In genomic region chr12:601976-602699, GRCh38 we compare ENCODE assay signal across 19 cellular contexts.
"Had no signal": no experiment of that assay in that cellular context is flagged by ENCODE, and none has a peak within 500 bp of the region (broad histone marks: within the 10 kb centered on the region; RNA-seq: fewer than 3 reads in every experiment).

No MANE protein-coding gene starts in this region.

- H3K27me3 ChIP-seq: adrenal gland, cardiac muscle cell, left lung, tibial artery had no signal

- H3K9me3 ChIP-seq: left lung, mucosa of descending colon, tibial artery had no signal

- H3K36me3 Mint-ChIP-seq: activated CD4-positive, alpha-beta memory T cell treated with anti-CD3 and anti-CD28 coated beads for 36 hours; activated naive CD4-positive, alpha-beta T cell treated with anti-CD3 and anti-CD28 coated beads, Interleukin-2, amount 50 U/mL, for 24 hours; memory B cell; naive thymus-derived CD4-positive, alpha-beta T cell had no signal

- H2AFZ ChIP-seq: parathyroid adenoma had no signal

- H3K27me3 Mint-ChIP-seq: activated CD4-positive, alpha-beta memory T cell treated with anti-CD3 and anti-CD28 coated beads for 36 hours; activated naive CD4-positive, alpha-beta T cell treated with anti-CD3 and anti-CD28 coated beads, Interleukin-2, amount 50 U/mL, for 24 hours; memory B cell; naive thymus-derived CD4-positive, alpha-beta T cell had no signal

- H3K4me3 Mint-ChIP-seq: activated CD4-positive, alpha-beta memory T cell treated with anti-CD3 and anti-CD28 coated beads for 36 hours; activated naive CD4-positive, alpha-beta T cell treated with anti-CD3 and anti-CD28 coated beads, Interleukin-2, amount 50 U/mL, for 24 hours; activated T-cell treated with anti-CD3 and anti-CD28 coated beads, Interleukin-2, amount 50 U/mL, for 4 hours; memory B cell; naive thymus-derived CD4-positive, alpha-beta T cell had no signal

- H3K27ac ChIP-seq: adrenal gland, cardiac muscle cell, epithelial cell of prostate, left lung, parathyroid adenoma, tibial artery, WERI-Rb-1 had no signal

- H3K9me3 Mint-ChIP-seq: activated CD4-positive, alpha-beta memory T cell treated with anti-CD3 and anti-CD28 coated beads for 36 hours; activated naive CD4-positive, alpha-beta T cell treated with anti-CD3 and anti-CD28 coated beads, Interleukin-2, amount 50 U/mL, for 24 hours; activated T-cell treated with anti-CD3 and anti-CD28 coated beads, Interleukin-2, amount 50 U/mL, for 4 hours; memory B cell; naive thymus-derived CD4-positive, alpha-beta T cell had no signal

- H3K27ac Mint-ChIP-seq: activated CD4-positive, alpha-beta memory T cell treated with anti-CD3 and anti-CD28 coated beads for 36 hours; activated naive CD4-positive, alpha-beta T cell treated with anti-CD3 and anti-CD28 coated beads, Interleukin-2, amount 50 U/mL, for 24 hours; memory B cell; naive thymus-derived CD4-positive, alpha-beta T cell had no signal

- H3K79me2 ChIP-seq: parathyroid adenoma had no signal

- ATAC-seq: activated T-cell treated with anti-CD3 and anti-CD28 coated beads, Interleukin-2, amount 50 U/mL, for 4 hours; left lung; mucosa of descending colon; naive thymus-derived CD4-positive, alpha-beta T cell had no signal

- DNase-seq: activated CD4-positive, alpha-beta memory T cell treated with anti-CD3 and anti-CD28 coated beads for 36 hours; activated effector memory CD4-positive, alpha-beta T cell treated with anti-CD3 and anti-CD28 coated beads, Interleukin-2, amount 50 U/mL, for 16 hours; activated T-cell treated with anti-CD3 and anti-CD28 coated beads, Interleukin-2, amount 50 U/mL, for 4 hours; adrenal gland; left lung; mucosa of descending colon; naive thymus-derived CD4-positive, alpha-beta T cell; small intestine; stimulated activated CD4-positive, alpha-beta T cell treated with anti-CD3 and anti-CD28 coated beads, Interleukin-4, amount 100 ng/mL, for 24 hours; stimulated activated naive CD4-positive, alpha-beta T cell; T-helper 1 cell; WERI-Rb-1 had no signal

- H3K4me3 ChIP-seq: adrenal gland, cardiac muscle cell, left lung, mucosa of descending colon, tibial artery had no signal

- H3K4me1 Mint-ChIP-seq: memory B cell had no signal

- H3K9ac ChIP-seq: parathyroid adenoma had no signal

- H3K36me3 ChIP-seq: adrenal gland, cardiac muscle cell, left lung, tibial artery, WERI-Rb-1 had no signal

- FAIRE-seq: islet of Langerhans, small intestine had no signal

- H3K4me1 ChIP-seq: adrenal gland, parathyroid adenoma had no signal
